1 cellular context compared by ENCODE assay signal in genomic region chr14:77616454-77617229, GRCh38.
A peak's percentile ranks its signal among the peaks of the same experiment; 100 is the strongest.
TF ChIP-seq lines count a peak whose summit lies in the region.

TSS of gene SPTLC2 (minus strand) at chr14:77616637. CDS start at chr14:77616579, 58 bp downstream.

TF ChIP-seq in HepG2, 621 proteins besides CTCF, POLR2A, EP300 and RAD21 (continued from another document and continues in another):
- TF ChIP-seq HNF1B (CRISPR knock-in tag; IDR thresholded peaks at IDR 0.05) (peak; percentile 61; the same call in 1 of the 2 replicates), ZNF589 (CRISPR knock-in tag; conservative IDR thresholded peaks at IDR 0.05) (no peak), ZNF235 (CRISPR knock-in tag; IDR thresholded peaks at IDR 0.05; ENCODE audit: borderline replicate concordance) (peak; percentile 86; the same call in 1 of the 2 replicates), KAT7 (CRISPR knock-in tag; IDR thresholded peaks at IDR 0.05; ENCODE audit: borderline replicate concordance) (peak; percentile 86; the same call in 1 of the 2 replicates), USF2 (IDR thresholded peaks at IDR 0.05; ENCODE audit: low read depth, low read length) (peak; percentile 83), USF2 (CRISPR knock-in tag; IDR thresholded peaks at IDR 0.05; ENCODE audit: borderline replicate concordance) (peak; percentile 81; the same call in 1 of the 2 replicates), ZFY (CRISPR knock-in tag; IDR thresholded peaks at IDR 0.05) (peak; percentile 90), SOX5 (CRISPR knock-in tag; IDR thresholded peaks at IDR 0.05; ENCODE audit: borderline replicate concordance) (peak; percentile 7; the same call in 1 of the 2 replicates), ZNF552 (CRISPR knock-in tag; IDR thresholded peaks at IDR 0.05; ENCODE audit: borderline replicate concordance) (no peak), SMARCE1 (IDR thresholded peaks at IDR 0.05; ENCODE audit: borderline replicate concordance) (no peak), DMAP1 (CRISPR knock-in tag; IDR thresholded peaks at IDR 0.05) (peak; percentile 62; the same call in 1 of the 2 replicates), TFDP1 (CRISPR knock-in tag; IDR thresholded peaks at IDR 0.05; ENCODE audit: borderline replicate concordance) (peak; percentile 70), ELF3 (CRISPR knock-in tag; IDR thresholded peaks at IDR 0.05) (0 out of 2 replicates have a peak, but pooled peaks have one; percentile 61), BRF2 (CRISPR knock-in tag; IDR thresholded peaks at IDR 0.05) (peak; percentile 63; the same call in 1 of the 2 replicates), PHF5A (CRISPR knock-in tag; IDR thresholded peaks at IDR 0.05; ENCODE audit: low read depth, unreplicated experiment) (peak; percentile 28), ZFP91 (CRISPR knock-in tag; IDR thresholded peaks at IDR 0.05; ENCODE audit: borderline replicate concordance) (peak; percentile 68; the same call in 1 of the 2 replicates), SMAD9 (CRISPR knock-in tag; IDR thresholded peaks at IDR 0.05) (no peak), ZIK1 (CRISPR knock-in tag; IDR thresholded peaks at IDR 0.05; ENCODE audit: borderline replicate concordance, low read depth) (peak; percentile 68; the same call in 1 of the 2 replicates), ZBTB38 (CRISPR knock-in tag; IDR thresholded peaks at IDR 0.05) (peak; percentile 21; the same call in 1 of the 2 replicates), PATZ1 (CRISPR knock-in tag; IDR thresholded peaks at IDR 0.05) (peak; percentile 64; the same call in 1 of the 2 replicates), ZNF275 (CRISPR knock-in tag; IDR thresholded peaks at IDR 0.05; ENCODE audit: borderline replicate concordance) (0 out of 2 replicates have a peak, but pooled peaks have one; percentile 57), HMGXB3 (CRISPR knock-in tag; IDR thresholded peaks at IDR 0.05; ENCODE audit: borderline replicate concordance) (peak; percentile 38; the same call in 1 of the 2 replicates), SKIL (CRISPR knock-in tag; IDR thresholded peaks at IDR 0.05; ENCODE audit: borderline replicate concordance) (no peak), FUBP1 (CRISPR knock-in tag; IDR thresholded peaks at IDR 0.05; ENCODE audit: borderline replicate concordance) (no peak), ZNF274 (CRISPR knock-in tag; IDR thresholded peaks at IDR 0.05) (peak; percentile 72; the same call in 1 of the 2 replicates), ZNF766 (CRISPR knock-in tag; IDR thresholded peaks at IDR 0.05; ENCODE audit: borderline replicate concordance) (no peak), MXD1 (CRISPR knock-in tag; IDR thresholded peaks at IDR 0.05) (peak; percentile 62; the same call in 1 of the 2 replicates), ZNF441 (CRISPR knock-in tag; IDR thresholded peaks at IDR 0.05; ENCODE audit: borderline replicate concordance) (peak; percentile 77; the same call in 1 of the 2 replicates), ZNF280B (CRISPR knock-in tag; IDR thresholded peaks at IDR 0.05; ENCODE audit: borderline replicate concordance) (no peak)
